Comparison of ENCODE assay signal across 8 cellular contexts in the genomic region with DNA sequence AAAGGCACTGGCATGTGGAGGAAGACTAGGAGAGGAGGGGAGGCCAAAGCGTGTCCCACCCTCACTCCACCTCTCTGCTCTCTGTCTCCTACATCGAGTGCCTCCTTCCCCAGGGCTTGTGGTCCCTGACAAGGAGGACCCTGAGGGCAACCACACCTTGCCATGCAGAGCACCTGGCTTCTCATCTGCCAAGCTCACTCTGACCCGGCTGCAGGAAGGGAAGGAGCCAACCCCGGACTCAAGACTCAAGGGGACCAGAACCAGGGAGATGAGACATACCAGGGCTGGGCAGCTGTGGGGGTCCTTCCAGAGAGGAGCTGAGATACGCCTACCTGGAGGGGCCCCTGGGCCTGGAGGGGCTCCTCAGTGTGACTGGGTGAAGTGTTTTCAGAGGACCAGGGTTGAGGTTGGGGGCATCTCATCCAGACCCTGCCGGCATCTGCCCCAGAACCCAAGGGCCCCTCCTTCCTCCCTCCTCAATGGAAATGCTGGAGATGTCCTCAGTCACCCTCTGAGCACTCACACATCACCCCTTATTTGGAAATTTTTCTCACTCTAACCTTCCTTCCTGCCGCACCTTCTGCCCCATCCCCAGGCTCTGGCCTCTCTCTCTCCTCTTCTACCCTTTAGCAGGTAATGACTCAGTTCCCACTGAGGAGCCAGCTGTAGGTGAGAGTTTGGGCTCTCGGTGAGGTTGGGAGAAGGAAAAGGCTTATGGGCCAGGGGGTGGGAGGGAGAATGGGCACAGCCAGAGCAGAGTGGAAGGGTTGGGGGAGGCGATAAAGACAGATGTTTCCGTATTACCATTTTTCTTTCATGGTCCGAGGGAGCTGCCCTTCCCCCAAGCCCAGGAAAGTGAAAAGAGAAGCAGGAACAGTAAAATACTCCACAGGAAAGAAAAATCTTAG. TPM values are rescaled to one million over a fixed set of nuclear protein-coding genes. Genes with fewer than 3 reads are reported as not detected.
A peak's percentile ranks its signal among the peaks of the same experiment; 100 is the strongest.
DNase-seq lines count a peak whose midpoint lies in the region; ATAC-seq and TF ChIP-seq lines count a peak whose summit lies in the region.

No MANE protein-coding gene starts in this region.

- intact Hi-C loops in posterior cingulate gyrus (cut with DNase I): no loop called here

- peak in 1 of 2 donors; percentile 2 for ATAC-seq in activated naive CD4-positive, alpha-beta T cell treated with anti-CD3 and anti-CD28 coated beads, Interleukin-2, amount 50 U/mL, for 72 hours
- no peak for ATAC-seq in GM19328 (IDR thresholded peaks at IDR 0.05; ENCODE audit: unreplicated experiment)

- H3K27ac Mint-ChIP-seq in IgD-negative memory B cell: peak overlapping the region; percentile 10 to 99 (median 94)
- peak overlapping the region; percentile 82 to 90 for H3K27ac Mint-ChIP-seq in activated naive CD4-positive, alpha-beta T cell treated with anti-CD3 and anti-CD28 coated beads, Interleukin-2, amount 50 U/mL, for 72 hours

- H3K27ac ChIP-seq in C4-2B: peak overlapping the region; percentile 75
- peak overlapping the region; percentile 95 to 96 for H3K27ac ChIP-seq in mucosa of rectum (ENCODE audit: low read depth in 2 of 2, low read length in 2 of 2)

- peak in 1 of 2 donors; percentile 14 for DNase-seq in activated naive CD4-positive, alpha-beta T cell treated with anti-CD3 and anti-CD28 coated beads, Interleukin-2, amount 50 U/mL, for 72 hours (ENCODE audit: low spot score in 2 of 2)
- DNase-seq in MV-4-11 (lab: John Stamatoyannopoulos, UW): no peak
- no peak for DNase-seq in posterior cingulate gyrus
- DNase-seq in NCI-H345 (lab: John Stamatoyannopoulos, UW): no peak

- H3K9me3 ChIP-seq in mucosa of rectum (ENCODE audit: control insufficient read depth in 2 of 2, low read length in 2 of 2): no peaks in the 10 kb centered on the region

- no peak for TF ChIP-seq CTCF in C4-2B (conservative IDR thresholded peaks at IDR 0.05)

- peak overlapping the region; percentile 28 to 52 for H3K4me3 ChIP-seq in mucosa of rectum (ENCODE audit: low read length in 2 of 2)

- peaks cover 7% of the 10 kb centered on the region for H3K36me3 Mint-ChIP-seq in IgD-negative memory B cell
- peaks cover 4 to 50% of the 10 kb centered on the region in 2 donors for H3K36me3 Mint-ChIP-seq in activated naive CD4-positive, alpha-beta T cell treated with anti-CD3 and anti-CD28 coated beads, Interleukin-2, amount 50 U/mL, for 72 hours

- H3K27me3 Mint-ChIP-seq in IgD-negative memory B cell: no peaks in the 10 kb centered on the region

- H3K9ac ChIP-seq in mucosa of rectum (ENCODE audit: low read depth in 1 of 2, low read length in 2 of 2): peak overlapping the region; percentile 63 to 71

- H3K9me3 Mint-ChIP-seq in IgD-negative memory B cell: no peaks in the 10 kb centered on the region
- H3K9me3 Mint-ChIP-seq in activated naive CD4-positive, alpha-beta T cell treated with anti-CD3 and anti-CD28 coated beads, Interleukin-2, amount 50 U/mL, for 72 hours: peaks cover 0 to 5% of the 10 kb centered on the region in 2 donors

- H3K27me3 ChIP-seq in mucosa of rectum (ENCODE audit: control insufficient read depth in 2 of 2, insufficient read depth in 2 of 2, low read length in 2 of 2): no peaks in the 10 kb centered on the region

- H3K4me1 ChIP-seq in mucosa of rectum (ENCODE audit: control insufficient read depth in 2 of 2, insufficient read depth in 2 of 2, low read length in 2 of 2): peaks cover 22 to 27% of the 10 kb centered on the region in 2 donors

- H3K4me3 Mint-ChIP-seq in IgD-negative memory B cell: peak overlapping the region; percentile 84 to 98 (median 90)

- H3K36me3 ChIP-seq in mucosa of rectum (ENCODE audit: control insufficient read depth in 2 of 2, insufficient read depth in 2 of 2, low read length in 2 of 2): peaks cover 0 to 2% of the 10 kb centered on the region in 2 donors

- H3K4me1 Mint-ChIP-seq in IgD-negative memory B cell: peaks cover 16 to 38% (median 31%) of the 10 kb centered on the region in 3 donors

RNA-seq across cellular contexts. Expression of a gene that starts 32.0 kb away (rescaled TPM):
- 0.70 TPM for polyA plus RNA-seq in IgD-negative memory B cell
- total RNA-seq in activated naive CD4-positive, alpha-beta T cell treated with anti-CD3 and anti-CD28 coated beads, Interleukin-2, amount 50 U/mL, for 72 hours: under 1 TPM in 1 of 2 donors, not detected in 1; 0.59 TPM

RNA-seq across cellular contexts. Expression of a gene that starts 44.1 kb away (rescaled TPM):
- polyA plus RNA-seq in IgD-negative memory B cell: 14.9 TPM
- 100 to 1,000 TPM in 1 of 2 donors, 10 to 100 TPM in 1; 93.3 to 100 TPM for total RNA-seq in activated naive CD4-positive, alpha-beta T cell treated with anti-CD3 and anti-CD28 coated beads, Interleukin-2, amount 50 U/mL, for 72 hours

RNA-seq across cellular contexts. Expression of a gene that starts 44.9 kb away (rescaled TPM):
- 9.4 TPM for polyA plus RNA-seq in IgD-negative memory B cell
- 10 to 100 TPM; 73.5 to 86.2 TPM for total RNA-seq in activated naive CD4-positive, alpha-beta T cell treated with anti-CD3 and anti-CD28 coated beads, Interleukin-2, amount 50 U/mL, for 72 hours
